Comparison of ENCODE assay signal across 18 cellular contexts in genomic region chr20:20355503-20355902, GRCh38. TPM values are rescaled to one million over a fixed set of nuclear protein-coding genes. Genes with fewer than 3 reads are reported as not detected.
"Had no signal": no experiment of that assay in that cellular context is flagged by ENCODE, and none has a peak within 500 bp of the region (broad histone marks: within the 10 kb centered on the region; RNA-seq: fewer than 3 reads in every experiment).

No MANE protein-coding gene starts in this region.

RNA-seq across cellular contexts. Expression of gene INSM1, which starts 12.4 kb away (rescaled TPM):
- total RNA-seq: kidney, kidney epithelial cell, left cardiac atrium, left lobe of liver, left lung, left ventricle myocardium inferior, left ventricle myocardium superior, liver, lower lobe of right lung, lung microvascular endothelial cell, mammary epithelial cell, mesenteric fat pad, mesothelial cell of epicardium, mononuclear cell, mucosa of gallbladder, myocyte had no signal
- polyA plus RNA-seq: immature natural killer cell, keratinocyte, liver, mammary epithelial cell had no signal
